ENCODE assay signal across 12 cellular contexts in the genomic region with DNA sequence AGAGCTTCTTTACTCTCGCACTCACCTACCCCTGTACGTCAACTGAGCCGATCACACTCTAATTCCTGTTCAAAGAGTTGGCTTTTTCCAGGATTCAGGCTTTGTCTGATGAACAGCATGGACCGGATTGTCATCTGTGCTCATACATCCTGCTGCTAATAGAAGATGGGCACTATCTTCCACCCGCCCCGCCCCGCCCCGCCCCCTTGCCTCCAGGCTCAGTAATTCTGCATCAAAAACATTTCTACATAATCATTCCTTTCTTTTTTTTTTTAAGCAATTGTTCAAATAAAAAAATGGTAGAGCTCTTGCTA. TPM values are rescaled to one million over a fixed set of nuclear protein-coding genes. Genes with fewer than 3 reads are reported as not detected.
A peak's percentile ranks its signal among the peaks of the same experiment; 100 is the strongest.
DNase-seq lines count a peak whose midpoint lies in the region; ATAC-seq lines count a peak whose summit lies in the region.
"Had no signal": no experiment of that assay in that cellular context is flagged by ENCODE, and none has a peak within 500 bp of the region (broad histone marks: within the 10 kb centered on the region; RNA-seq: fewer than 3 reads in every experiment).

No MANE protein-coding gene starts in this region.

- 31 to 39% methylated on average over 8 of the region's 8 CpGs for WGBS in esophagus, 2 donors

- H3K27me3 ChIP-seq in H7 (ENCODE audit: control insufficient read depth, insufficient read depth, low read length) = peaks cover 2% of the 10 kb centered on the region; the same call in 1 of the 2 replicates
- no peaks in the 10 kb centered on the region for H3K27me3 ChIP-seq in esophagus (ENCODE audit: control insufficient read depth in 1 of 2, insufficient read depth in 2 of 2, low read length in 2 of 2)

- peak overlapping the region; percentile 31 for H3K4me3 Mint-ChIP-seq in T-helper 17 cell

- H3K4me1 Mint-ChIP-seq in T-helper 17 cell = peaks cover 2% of the 10 kb centered on the region

- H3K36me3 ChIP-seq in H7 (replicated peaks; ENCODE audit: control insufficient read depth, insufficient read depth, low read length) (no peaks in the 10 kb centered on the region), esophagus (ENCODE audit: control insufficient read depth in 2 of 2, insufficient read depth in 2 of 2, low read length in 1 of 2) (no peaks in the 10 kb centered on the region)
- H3K36me3 ChIP-seq: cardiac muscle cell, prostate gland had no signal

- no peak for ATAC-seq in T-helper 17 cell
- ATAC-seq in HG02884 (IDR thresholded peaks at IDR 0.05; ENCODE audit: unreplicated experiment) = no peak
- no peak for ATAC-seq in GM18909 (IDR thresholded peaks at IDR 0.05; ENCODE audit: poor library complexity, unreplicated experiment)
- ATAC-seq in sciatic nerve = no peak

- H3K27ac Mint-ChIP-seq in T-helper 17 cell = peak overlapping the region; percentile 46

- H3K9me3 ChIP-seq in T-helper 17 cell (ENCODE audit: control insufficient read depth, low read length, poor library complexity, severe bottlenecking) (no peaks in the 10 kb centered on the region), esophagus (ENCODE audit: control insufficient read depth in 2 of 2, insufficient read depth in 1 of 2, low read depth in 1 of 2, low read length in 1 of 2) (peaks cover 0 to 4% of the 10 kb centered on the region in 2 donors)
- H3K9me3 ChIP-seq: prostate gland had no signal

- H3K4me1 ChIP-seq in esophagus (ENCODE audit: control insufficient read depth in 2 of 2, insufficient read depth in 2 of 2, low read length in 1 of 2) = peaks cover 4 to 5% of the 10 kb centered on the region in 2 donors
- H3K4me1 ChIP-seq: prostate gland had no signal

- DNase-seq in H7 (no peak), T-helper 17 cell (no peak), pons (ENCODE audit: low spot score) (peak; percentile 26), sciatic nerve (ENCODE audit: low spot score) (no peak), GF-D8 (lab: John Stamatoyannopoulos, UW) (no peak)
- DNase-seq: HCEC 1CT, NCI-H187 had no signal

- intact Hi-C loops in sciatic nerve (cut with DNase I) = loop anchor here (10.0 kb wide), 1 partner anchor 568 kb away; no protein-coding TSS in a partner anchor

- H3K36me3 Mint-ChIP-seq in T-helper 17 cell (ENCODE audit: low read depth) = peaks cover 4% of the 10 kb centered on the region

- no peak overlapping the region for H3K27ac ChIP-seq in esophagus (ENCODE audit: low read depth in 2 of 2, low read length in 1 of 2)
- H3K27ac ChIP-seq: cardiac muscle cell, prostate gland had no signal

- H3K4me3 ChIP-seq in H7 (ENCODE audit: insufficient read depth, low read depth, low read length) (peak overlapping the region; percentile 6; the same call in 1 of the 2 replicates), esophagus (ENCODE audit: low read depth in 1 of 2, low read length in 2 of 2) (peak overlapping the region; percentile 10 to 18)
- H3K4me3 ChIP-seq: cardiac muscle cell, prostate gland had no signal

- H3K27me3 Mint-ChIP-seq in T-helper 17 cell = peaks cover 29% of the 10 kb centered on the region

RNA-seq across cellular contexts. Expression of gene G6PC2, which starts 12.0 kb away (rescaled TPM):
- not detected in 2 replicates for total RNA-seq in H7 (2014; rRNA removed; shearing (Covaris generic))
- total RNA-seq in T-helper 17 cell (not detected), sciatic nerve (not detected)
- under 1 TPM in 1 of 2 donors, not detected in 1; 0.01 TPM for polyA plus RNA-seq in esophagus
- total RNA-seq: cardiac muscle cell, prostate gland had no signal
- polyA plus RNA-seq: cardiac muscle cell had no signal

RNA-seq across cellular contexts. Expression of gene SPC25, which starts 22.9 kb away (rescaled TPM):
- 11.9 and 13.9 TPM in 2 replicates for total RNA-seq in H7 (2014; rRNA removed; shearing (Covaris generic))
- total RNA-seq in T-helper 17 cell (under 1 TPM in 1 of 2 donors, not detected in 1; 0.27 TPM), sciatic nerve (0.36 TPM)
- 1 to 10 TPM; 4.1 to 6.4 TPM for polyA plus RNA-seq in esophagus
